In the genomic region with DNA sequence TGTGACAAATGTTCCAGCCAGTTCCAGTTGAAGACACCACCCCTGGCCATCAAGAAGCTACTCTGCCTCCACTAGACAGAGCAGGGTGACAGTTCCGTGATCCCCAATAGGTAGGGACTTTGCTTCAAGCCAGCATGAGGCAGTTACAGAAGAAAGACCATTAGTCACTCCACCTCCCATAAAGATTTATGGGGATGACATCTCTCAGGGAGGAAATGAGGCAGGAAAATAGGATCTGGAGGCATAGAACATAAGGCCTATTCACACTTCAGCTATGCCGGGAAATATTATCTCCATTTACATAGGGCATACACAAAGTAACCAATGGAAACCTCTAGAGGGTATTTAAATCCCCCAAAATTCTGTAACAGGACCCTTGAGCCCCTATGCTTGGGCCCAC, we compare ENCODE assay signal across 25 cellular contexts. TPM values are rescaled to one million over a fixed set of nuclear protein-coding genes. Genes with fewer than 3 reads are reported as not detected.
DNase-seq lines count a peak whose midpoint lies in the region; ATAC-seq and TF ChIP-seq lines count a peak whose summit lies in the region.
"Had no signal": no experiment of that assay in that cellular context is flagged by ENCODE, and none has a peak within 500 bp of the region (broad histone marks: within the 10 kb centered on the region; RNA-seq: fewer than 3 reads in every experiment).

No MANE protein-coding gene starts in this region.

- no peaks in the 10 kb centered on the region for H3K27me3 ChIP-seq in Karpas-422 (ENCODE audit: low read length)
- H3K27me3 ChIP-seq: BLaER1 treated with 17β-estradiol and CSF1 and Interleukin-3, amounts not matched to agents 10 nM and 100 nM; SJCRH30 had no signal

- H3K4me3 ChIP-seq in fibroblast of villous mesenchyme (ENCODE audit: low read depth, low read length) (no peak overlapping the region), Karpas-422 (ENCODE audit: low read length) (no peak overlapping the region)
- H3K4me3 ChIP-seq: BLaER1 treated with 17β-estradiol and CSF1 and Interleukin-3, amounts not matched to agents 10 nM and 100 nM; SJCRH30 had no signal

- H3K9me2 ChIP-seq in Karpas-422 (replicated peaks; ENCODE audit: insufficient read depth, low read length): no peaks in the 10 kb centered on the region

- TF ChIP-seq CTCF in fibroblast of villous mesenchyme (IDR thresholded peaks at IDR 0.05; ENCODE audit: insufficient read depth, low read depth, low read length): no peak

- ATAC-seq in HG03097 (IDR thresholded peaks at IDR 0.05; ENCODE audit: low FRiP score, unreplicated experiment): no peak
- ATAC-seq: Panc1 had no signal

- H3K9ac ChIP-seq in Karpas-422 (ENCODE audit: low read length): no peak overlapping the region
- H3K9ac ChIP-seq: BLaER1 treated with 17β-estradiol and CSF1 and Interleukin-3, amounts not matched to agents 10 nM and 100 nM had no signal

- H2AFZ ChIP-seq in Karpas-422 (ENCODE audit: low read length): no peak overlapping the region

- H3K4me1 ChIP-seq in Karpas-422 (ENCODE audit: low read length): no peaks in the 10 kb centered on the region
- H3K4me1 ChIP-seq: BLaER1 treated with 17β-estradiol and CSF1 and Interleukin-3, amounts not matched to agents 10 nM and 100 nM; Caco-2; SJCRH30 had no signal

- no peak overlapping the region for H3K4me2 ChIP-seq in Karpas-422 (ENCODE audit: low read depth, low read length, poor library complexity, severe bottlenecking)
- H3K4me2 ChIP-seq: BLaER1 treated with 17β-estradiol and CSF1 and Interleukin-3, amounts not matched to agents 10 nM and 100 nM had no signal

- H3K36me3 ChIP-seq in Karpas-422 (ENCODE audit: insufficient read depth, low read length): no peaks in the 10 kb centered on the region
- H3K36me3 ChIP-seq: SJCRH30 had no signal

- DNase-seq in EL (peak; percentile 18), NCI-H226 (peak; percentile 43), fibroblast of villous mesenchyme (ENCODE audit: low read depth) (peak; percentile 15), renal cortical epithelial cell (ENCODE audit: low read depth) (peak; percentile 33), Karpas-422 (no peak)
- no peak for DNase-seq in stimulated activated CD8-positive, alpha-beta memory T cell treated with anti-CD3 and anti-CD28 coated beads, Interleukin-4, amount 100 ng/mL, for 48 hours
- DNase-seq: ACHN; Caco-2; CD4-positive, alpha-beta memory T cell; DMS 273 treated with DMSO at 0.1 percent for 48 hours; H7; KG1; NCI-H1105; NCI-H146; NCI-H2029; NCI-H2227 treated with DMSO at 0.1 percent for 48 hours; NCI-H510A treated with DMSO at 0.1 percent for 48 hours; NCI-H774; NK-92 treated with Interleukin-12 subunit alpha and Interleukin-12 subunit beta, amount 100 ng/mL, for 24 hours; SJCRH30 had no signal

- no peak overlapping the region for H3K27ac ChIP-seq in Karpas-422 (ENCODE audit: low read length)
- H3K27ac ChIP-seq: BLaER1 treated with 17β-estradiol and CSF1 and Interleukin-3, amounts not matched to agents 10 nM and 100 nM; HL-60; SJCRH30 had no signal

- no peaks in the 10 kb centered on the region for H3K9me3 ChIP-seq in Karpas-422 (ENCODE audit: low read length)
- H3K9me3 ChIP-seq: Caco-2 had no signal

- no peaks in the 10 kb centered on the region for H3K79me2 ChIP-seq in Karpas-422 (ENCODE audit: low read length)

- H4K20me1 ChIP-seq in Karpas-422 (ENCODE audit: insufficient read depth, low read depth, low read length): no peaks in the 10 kb centered on the region
- H4K20me1 ChIP-seq: BLaER1 treated with 17β-estradiol and CSF1 and Interleukin-3, amounts not matched to agents 10 nM and 100 nM had no signal

RNA-seq across cellular contexts. Expression of gene GBP7, which starts 3.5 kb away (rescaled TPM):
- total RNA-seq in fibroblast of villous mesenchyme: not detected in 2 replicates
- total RNA-seq in renal cortical epithelial cell: not detected in 2 replicates
- total RNA-seq in Karpas-422 (2014; rRNA removed; shearing (Covaris generic); ENCODE audit: low replicate concordance): not detected in 2 replicates
- total RNA-seq: Caco-2, H7, HT-29, SJCRH30 had no signal

RNA-seq across cellular contexts. Expression of gene GBP4, which starts 19.4 kb away (rescaled TPM):
- total RNA-seq in fibroblast of villous mesenchyme (14.2 and 44.5 TPM in 2 replicates), renal cortical epithelial cell (0.55 and 1.7 TPM in 2 replicates)
- not detected in 2 replicates for total RNA-seq in Karpas-422 (2014; rRNA removed; shearing (Covaris generic); ENCODE audit: low replicate concordance)
- total RNA-seq: Caco-2 had no signal

RNA-seq across cellular contexts. Expression of gene GBP2, which starts 53.4 kb away (rescaled TPM):
- total RNA-seq in fibroblast of villous mesenchyme (59.9 and 96.3 TPM in 2 replicates), renal cortical epithelial cell (28.8 and 82.1 TPM in 2 replicates)
- total RNA-seq in Karpas-422 (2014; rRNA removed; shearing (Covaris generic); ENCODE audit: low replicate concordance): not detected in 2 replicates

Comparison
In these comparisons a context has a peak if more than half of its experiments do, and no peak if none do; other contexts are left out.
1. DNase-seq: peak in EL (single experiment), NCI-H226 (single experiment), fibroblast of villous mesenchyme (single experiment) and renal cortical epithelial cell (single experiment); none in stimulated activated CD8-positive, alpha-beta memory T cell treated with anti-CD3 and anti-CD28 coated beads, Interleukin-4, amount 100 ng/mL, for 48 hours (single experiment) and Karpas-422 (single experiment).
2. RNA of gene GBP2, which starts 53.4 kb away (total RNA-seq): 59.9 to 96.3 TPM in fibroblast of villous mesenchyme and 28.8 to 82.1 TPM in renal cortical epithelial cell; not detected in Karpas-422; every median in the first group is over 10 times any median in the second.